In the genomic region with DNA sequence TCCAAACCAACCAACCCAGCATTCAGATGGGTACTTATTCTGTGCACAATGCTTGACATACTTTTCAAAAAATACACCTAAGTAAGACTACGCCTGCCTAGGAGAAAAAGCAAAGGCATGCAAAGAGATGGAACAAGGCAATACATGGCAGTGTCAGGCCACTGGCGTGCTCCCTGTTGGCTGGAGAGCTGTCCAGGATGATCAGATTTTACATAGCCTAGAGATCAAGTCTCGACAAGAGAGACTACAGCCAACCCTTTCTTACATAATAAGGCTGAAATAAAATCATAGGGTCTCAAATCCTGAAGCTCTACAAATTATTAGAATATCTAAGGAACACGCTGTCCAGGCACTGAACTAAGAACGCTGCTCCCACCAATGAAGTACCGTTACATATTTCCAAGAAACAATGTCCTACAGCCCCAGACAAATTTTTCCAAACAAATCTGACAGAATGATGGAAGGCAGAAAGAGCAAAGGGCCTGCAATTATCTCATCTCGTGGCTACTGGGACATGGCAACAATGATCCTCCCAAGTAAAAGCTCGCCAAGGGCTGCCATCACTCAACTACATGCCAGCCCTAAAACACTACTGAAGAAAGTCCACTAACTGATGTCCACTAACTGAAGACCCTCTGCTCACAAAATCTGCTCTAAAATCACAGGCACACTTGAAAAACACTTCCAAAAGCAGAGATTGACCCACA, we compare ENCODE assay signal across 1 cellular context.
A peak's percentile ranks its signal among the peaks of the same experiment; 100 is the strongest.
TF ChIP-seq lines count a peak whose summit lies in the region.

No MANE protein-coding gene starts in this region.

TF ChIP-seq in HEK293, 187 proteins besides CTCF, POLR2A, EP300 and RAD21 (continued from another document):
- 0 out of 2 replicates have a peak, but pooled peaks have one; percentile 27 for TF ChIP-seq REST (tag by site-specific recombination; IDR thresholded peaks at IDR 0.05)
- TF ChIP-seq ZNF24 (tag by site-specific recombination; IDR thresholded peaks at IDR 0.05) = no peak
- TF ChIP-seq ZNF707 (tag by site-specific recombination; IDR thresholded peaks at IDR 0.05) = no peak
